In genomic region chr16:88681709-88682451, GRCh38 we compare ENCODE assay signal across 9 cellular contexts. TPM values are rescaled to one million over a fixed set of nuclear protein-coding genes. Genes with fewer than 3 reads are reported as not detected.
DNase-seq lines count a peak whose midpoint lies in the region; ATAC-seq, FAIRE-seq and TF ChIP-seq lines count a peak whose summit lies in the region.
"Had no signal": no experiment of that assay in that cellular context is flagged by ENCODE, and none has a peak within 500 bp of the region (broad histone marks: within the 10 kb centered on the region; RNA-seq: fewer than 3 reads in every experiment).

No MANE protein-coding gene starts in this region.

- FAIRE-seq in frontal cortex (lab: Jason Lieb, UNC) (no peak), HTR-8/SVneo (lab: Jason Lieb, UNC) (no peak)

- H3K36me3 ChIP-seq in CD4-positive, CD25-positive, alpha-beta regulatory T cell (ENCODE audit: control insufficient read depth, insufficient read depth, low read length), result peaks cover 26% of the 10 kb centered on the region
- H3K36me3 ChIP-seq in heart right ventricle, result peaks cover 0 to 23% (median 0%) of the 10 kb centered on the region in 9 donors

- H3K4me3 ChIP-seq in CD4-positive, CD25-positive, alpha-beta regulatory T cell (ENCODE audit: low read depth, low read length), result peak overlapping the region; percentile 19
- H3K4me3 ChIP-seq in heart right ventricle, result peak overlapping the region in 1 of 10 donors; percentile 1

- peaks cover 10 to 46% (median 28%) of the 10 kb centered on the region in 4 donors for H3K4me1 Mint-ChIP-seq in CD4-positive, CD25-positive, alpha-beta regulatory T cell

- peak overlapping the region; percentile 75 for H3K27ac ChIP-seq in CD4-positive, CD25-positive, alpha-beta regulatory T cell (ENCODE audit: insufficient read depth, low read length, poor library complexity, severe bottlenecking)
- H3K27ac ChIP-seq in heart right ventricle, result peak overlapping the region in 1 of 10 donors; percentile 84

- peaks cover 0 to 1% (median 0%) of the 10 kb centered on the region in 7 donors for H3K9me3 Mint-ChIP-seq in CD4-positive, CD25-positive, alpha-beta regulatory T cell

- peaks cover 3% of the 10 kb centered on the region for H3K36me3 Mint-ChIP-seq in CD4-positive, CD25-positive, alpha-beta regulatory T cell

- TF ChIP-seq CTCF in heart right ventricle (IDR thresholded peaks at IDR 0.05), result no peak

- ATAC-seq in CD4-positive, CD25-positive, alpha-beta regulatory T cell (ENCODE audit: low read depth in 2 of 2), result peak; percentile 48 to 66
- ATAC-seq in GM19463 (IDR thresholded peaks at IDR 0.05; ENCODE audit: unreplicated experiment) (peak; percentile 66), HG03520 (IDR thresholded peaks at IDR 0.05; ENCODE audit: unreplicated experiment) (peak; percentile 41), heart right ventricle (peak in 5 of 8 donors; percentile 4 to 47 (median 25))

- H3K27ac Mint-ChIP-seq in CD4-positive, CD25-positive, alpha-beta regulatory T cell, result peak overlapping the region; percentile 94 to 98 (median 95)

- intact Hi-C loops in heart right ventricle (cut with DNase I), result no loop called here

- 40 to 55% methylated on average over 21 of the region's 21 CpGs for whole genome bisulfite sequencing in heart right ventricle, 2 donors

- no peaks in the 10 kb centered on the region for H3K9me3 ChIP-seq in CD4-positive, CD25-positive, alpha-beta regulatory T cell (ENCODE audit: control insufficient read depth in 2 of 2, low read length in 2 of 2)
- H3K9me3 ChIP-seq in heart right ventricle, result no peaks in the 10 kb centered on the region

- peak; percentile 19 to 84 (median 60) for DNase-seq in CD4-positive, CD25-positive, alpha-beta regulatory T cell
- DNase-seq in activated CD4-positive, alpha-beta T cell treated with anti-CD3 and anti-CD28 coated beads, Interleukin-2, amount 50 U/mL, for 48 hours, result peak; percentile 78 to 82
- peak in 1 of 2 donors; percentile 26 for DNase-seq in heart right ventricle
- peak in 5 of 6 experiments; percentile 27 to 66 (median 42) for DNase-seq in stimulated activated naive CD4-positive, alpha-beta T cell (lab: John Stamatoyannopoulos, UW)
- DNase-seq in frontal cortex (ENCODE audit: low spot score in 2 of 2), result no peak
- no peak for DNase-seq in HTR-8/SVneo (ENCODE audit: insufficient read length, low spot score)

- H3K4me1 ChIP-seq in CD4-positive, CD25-positive, alpha-beta regulatory T cell (ENCODE audit: control insufficient read depth, insufficient read depth, low read length, poor library complexity, severe bottlenecking), result peaks cover 52% of the 10 kb centered on the region
- peaks cover 4 to 55% (median 19%) of the 10 kb centered on the region in 9 donors for H3K4me1 ChIP-seq in heart right ventricle

- peak overlapping the region; percentile 84 to 95 (median 90) for H3K4me3 Mint-ChIP-seq in CD4-positive, CD25-positive, alpha-beta regulatory T cell

- H3K27me3 ChIP-seq in CD4-positive, CD25-positive, alpha-beta regulatory T cell (ENCODE audit: control insufficient read depth, insufficient read depth, low read length), result no peaks in the 10 kb centered on the region
- peaks cover 0 to 63% (median 18%) of the 10 kb centered on the region in 7 donors for H3K27me3 ChIP-seq in heart right ventricle

- no peaks in the 10 kb centered on the region for H3K27me3 Mint-ChIP-seq in CD4-positive, CD25-positive, alpha-beta regulatory T cell

RNA-seq across cellular contexts. Expression of gene SNAI3, which starts 4.4 kb away (rescaled TPM):
- 10.4 TPM for total RNA-seq in CD4-positive, CD25-positive, alpha-beta regulatory T cell
- 10 to 100 TPM; 13.5 to 17.4 (median 16.5) TPM for polyA plus RNA-seq in CD4-positive, CD25-positive, alpha-beta regulatory T cell
- total RNA-seq in heart right ventricle (1 to 10 TPM in 7 of 10 donors, under 1 TPM in 3; 0.21 to 8.6 (median 1.1) TPM), frontal cortex (not detected)
- polyA plus RNA-seq in heart right ventricle, result 1 to 10 TPM; 2.3 to 4.5 TPM
- total RNA-seq: Daoy had no signal

RNA-seq across cellular contexts. Expression of gene MVD, which starts 19.0 kb away (rescaled TPM):
- total RNA-seq in CD4-positive, CD25-positive, alpha-beta regulatory T cell, result 59.7 TPM
- polyA plus RNA-seq in CD4-positive, CD25-positive, alpha-beta regulatory T cell, result 10 to 100 TPM; 19.6 to 27.8 (median 21.9) TPM
- total RNA-seq in heart right ventricle (10 to 100 TPM; 15.5 to 25.5 (median 20.2) TPM), frontal cortex (66.0 TPM)
- 10 to 100 TPM; 34.1 to 36.3 TPM for polyA plus RNA-seq in heart right ventricle

RNA-seq across cellular contexts. Expression of gene RNF166, which starts 24.3 kb away (rescaled TPM):
- 420 TPM for total RNA-seq in CD4-positive, CD25-positive, alpha-beta regulatory T cell
- polyA plus RNA-seq in CD4-positive, CD25-positive, alpha-beta regulatory T cell, result 100 to 1,000 TPM in 1 of 4 donors, 10 to 100 TPM in 3; 63.6 to 118 (median 97.3) TPM
- 10 to 100 TPM; 11.8 to 19.1 (median 14.3) TPM for total RNA-seq in heart right ventricle
- polyA plus RNA-seq in heart right ventricle, result 10 to 100 TPM; 13.0 to 38.0 TPM
- total RNA-seq in frontal cortex, result 10.2 TPM

RNA-seq across cellular contexts. Expression of gene CTU2, which starts 24.4 kb away (rescaled TPM):
- 26.0 TPM for total RNA-seq in CD4-positive, CD25-positive, alpha-beta regulatory T cell
- polyA plus RNA-seq in CD4-positive, CD25-positive, alpha-beta regulatory T cell, result 10 to 100 TPM; 11.8 to 14.0 (median 12.6) TPM
- total RNA-seq in heart right ventricle (10 to 100 TPM; 11.8 to 17.3 (median 13.2) TPM), frontal cortex (15.1 TPM)
- polyA plus RNA-seq in heart right ventricle, result 10 to 100 TPM; 22.3 to 22.6 TPM

RNA-seq across cellular contexts. Expression of gene CYBA, which starts 31.0 kb away (rescaled TPM):
- total RNA-seq in CD4-positive, CD25-positive, alpha-beta regulatory T cell, result 351 TPM
- 100 to 1,000 TPM; 707 to 964 (median 782) TPM for polyA plus RNA-seq in CD4-positive, CD25-positive, alpha-beta regulatory T cell
- 100 to 1,000 TPM in 1 of 10 donors, 10 to 100 TPM in 9; 13.0 to 117 (median 27.7) TPM for total RNA-seq in heart right ventricle
- 10 to 100 TPM; 72.2 to 90.0 TPM for polyA plus RNA-seq in heart right ventricle
- 24.9 TPM for total RNA-seq in frontal cortex

Comparison
In these comparisons a context has a peak if more than half of its experiments do, and no peak if none do; other contexts are left out.
1. DNase-seq: peak in CD4-positive, CD25-positive, alpha-beta regulatory T cell (3 of 3), activated CD4-positive, alpha-beta T cell treated with anti-CD3 and anti-CD28 coated beads, Interleukin-2, amount 50 U/mL, for 48 hours (2 of 2) and stimulated activated naive CD4-positive, alpha-beta T cell (5 of 6); none in frontal cortex (0 of 2) and HTR-8/SVneo (single experiment).
2. RNA of gene RNF166, which starts 24.3 kb away (total RNA-seq): 420 TPM in CD4-positive, CD25-positive, alpha-beta regulatory T cell (single experiment); 11.8 to 19.1 TPM in heart right ventricle and 10.2 TPM in frontal cortex (single experiment); every median in the first group is over 10 times any median in the second.
3. Peak in every context shown above with its lines, with median percentiles within 50 percentile points of each other: ATAC-seq.